In genomic region chr7:7208524-7208923, GRCh38 we compare ENCODE assay signal across 27 cellular contexts.
"Had no signal": no experiment of that assay in that cellular context is flagged by ENCODE, and none has a peak within 500 bp of the region (broad histone marks: within the 10 kb centered on the region; RNA-seq: fewer than 3 reads in every experiment).

No MANE protein-coding gene starts in this region.

- H3K4me3 Mint-ChIP-seq: activated B cell treated with CpG ODN at 0.5 μM for 24 hours; activated CD8-positive, alpha-beta T cell treated with anti-CD3 and anti-CD28 coated beads, Interleukin-2, amount 10 ng/mL, durations not matched to agents 7 days and 5 days; activated naive CD4-positive, alpha-beta T cell treated with anti-CD3 and anti-CD28 coated beads, Interleukin-2, amount 10 ng/mL, durations not matched to agents 7 days and 5 days; activated naive CD8-positive, alpha-beta T cell treated with anti-CD3 and anti-CD28 coated beads, Interleukin-2, amount 50 U/mL, for 24 hours; activated T-cell treated with anti-CD3 and anti-CD28 coated beads, Interleukin-2, amount 50 U/mL, for 24 hours; brain; mesothelial cell of epicardium; nephron progenitor cell; stimulated activated naive CD8-positive, alpha-beta T cell treated with anti-CD3 and anti-CD28 coated beads, Interleukin-15, Interleukin-2, amounts not matched to agents 100 ng/mL and 50 ng/mL, for 24 hours; T-helper 2 cell treated with Interferon-gamma antibody and Interleukin-4, amounts not matched to agents 5 μg/mL and 100 μg/mL, for 36 hours; type B pancreatic cell had no signal

- DNase-seq: activated B cell treated with CpG ODN at 0.5 μM for 24 hours; activated CD4-positive, alpha-beta T cell treated with anti-CD3 and anti-CD28 coated beads for 48 hours; activated CD8-positive, alpha-beta T cell treated with anti-CD3 and anti-CD28 coated beads, Interleukin-2, amount 10 ng/mL, durations not matched to agents 7 days and 5 days; activated naive CD4-positive, alpha-beta T cell treated with anti-CD3 and anti-CD28 coated beads, Interleukin-2, amount 10 ng/mL, durations not matched to agents 7 days and 5 days; activated naive CD8-positive, alpha-beta T cell treated with anti-CD3 and anti-CD28 coated beads, Interleukin-2, amount 50 U/mL, for 24 hours; activated T-cell treated with anti-CD3 and anti-CD28 coated beads, Interleukin-2, amount 50 U/mL, for 24 hours; anterior cingulate cortex; central memory CD4-positive, alpha-beta T cell; dorsolateral prefrontal cortex; erythroblast; gastrocnemius medialis; head of caudate nucleus; left colon; lower lobe of right lung; nephron progenitor cell; stimulated activated CD4-positive, alpha-beta T cell treated with anti-CD3 and anti-CD28 coated beads, Interleukin-15, amount 100 ng/mL, for 24 hours; stimulated activated CD4-positive, alpha-beta T cell treated with anti-CD3 and anti-CD28 coated beads, Interleukin-2, amount 100 ng/mL, for 48 hours had no signal

- H3K27me3 Mint-ChIP-seq: activated B cell treated with CpG ODN at 0.5 μM for 24 hours; activated naive CD4-positive, alpha-beta T cell treated with anti-CD3 and anti-CD28 coated beads, Interleukin-2, amount 10 ng/mL, durations not matched to agents 7 days and 5 days; activated naive CD8-positive, alpha-beta T cell treated with anti-CD3 and anti-CD28 coated beads, Interleukin-2, amount 50 U/mL, for 24 hours; activated T-cell treated with anti-CD3 and anti-CD28 coated beads, Interleukin-2, amount 50 U/mL, for 24 hours; brain; stimulated activated naive CD8-positive, alpha-beta T cell treated with anti-CD3 and anti-CD28 coated beads, Interleukin-15, Interleukin-2, amounts not matched to agents 100 ng/mL and 50 ng/mL, for 24 hours; type B pancreatic cell had no signal

- H3K9me3 ChIP-seq: gastrocnemius medialis, lower lobe of right lung, prostate gland, right atrium auricular region had no signal

- H3K9me3 Mint-ChIP-seq: activated B cell treated with CpG ODN at 0.5 μM for 24 hours; stimulated activated naive CD8-positive, alpha-beta T cell treated with anti-CD3 and anti-CD28 coated beads, Interleukin-15, Interleukin-2, amounts not matched to agents 100 ng/mL and 50 ng/mL, for 24 hours had no signal

- H3K4me1 ChIP-seq: prostate gland, right atrium auricular region had no signal

- H3K36me3 ChIP-seq: gastrocnemius medialis, lower lobe of right lung, prostate gland, right atrium auricular region, suprapubic skin had no signal

- H3K27me3 ChIP-seq: dorsolateral prefrontal cortex, gastrocnemius medialis, right atrium auricular region, suprapubic skin had no signal

- H3K4me3 ChIP-seq: dorsolateral prefrontal cortex, gastrocnemius medialis, lower lobe of right lung, prostate gland, right atrium auricular region, skin epidermis, suprapubic skin had no signal

- H3K27ac Mint-ChIP-seq: activated B cell treated with CpG ODN at 0.5 μM for 24 hours; activated CD8-positive, alpha-beta T cell treated with anti-CD3 and anti-CD28 coated beads, Interleukin-2, amount 10 ng/mL, durations not matched to agents 7 days and 5 days; activated naive CD4-positive, alpha-beta T cell treated with anti-CD3 and anti-CD28 coated beads, Interleukin-2, amount 10 ng/mL, durations not matched to agents 7 days and 5 days; activated naive CD8-positive, alpha-beta T cell treated with anti-CD3 and anti-CD28 coated beads, Interleukin-2, amount 50 U/mL, for 24 hours; activated T-cell treated with anti-CD3 and anti-CD28 coated beads, Interleukin-2, amount 50 U/mL, for 24 hours; activated T-helper 2 cell treated with anti-CD3 and anti-CD28 coated beads, Interferon-gamma antibody, Interleukin-2, Interleukin-4, amounts not matched to agents 10 μg/mL and 5 μg/mL and 100 μg/mL, durations not matched to agents 14 hours and 24 hours and 36 hours; brain; mesothelial cell of epicardium; nephron progenitor cell; stimulated activated naive CD8-positive, alpha-beta T cell treated with anti-CD3 and anti-CD28 coated beads, Interleukin-15, Interleukin-2, amounts not matched to agents 100 ng/mL and 50 ng/mL, for 24 hours; T-helper 2 cell treated with Interferon-gamma antibody and Interleukin-4, amounts not matched to agents 5 μg/mL and 100 μg/mL, for 36 hours; type B pancreatic cell had no signal

- H3K27ac ChIP-seq: dorsolateral prefrontal cortex, gastrocnemius medialis, lower lobe of right lung, prostate gland, right atrium auricular region, skin epidermis, suprapubic skin had no signal

- ATAC-seq: activated CD8-positive, alpha-beta T cell treated with anti-CD3 and anti-CD28 coated beads, Interleukin-2, amount 10 ng/mL, durations not matched to agents 7 days and 5 days; activated naive CD8-positive, alpha-beta T cell treated with anti-CD3 and anti-CD28 coated beads, Interleukin-2, amount 50 U/mL, for 24 hours; gastrocnemius medialis; left colon; lower lobe of right lung had no signal
